In the genomic region with DNA sequence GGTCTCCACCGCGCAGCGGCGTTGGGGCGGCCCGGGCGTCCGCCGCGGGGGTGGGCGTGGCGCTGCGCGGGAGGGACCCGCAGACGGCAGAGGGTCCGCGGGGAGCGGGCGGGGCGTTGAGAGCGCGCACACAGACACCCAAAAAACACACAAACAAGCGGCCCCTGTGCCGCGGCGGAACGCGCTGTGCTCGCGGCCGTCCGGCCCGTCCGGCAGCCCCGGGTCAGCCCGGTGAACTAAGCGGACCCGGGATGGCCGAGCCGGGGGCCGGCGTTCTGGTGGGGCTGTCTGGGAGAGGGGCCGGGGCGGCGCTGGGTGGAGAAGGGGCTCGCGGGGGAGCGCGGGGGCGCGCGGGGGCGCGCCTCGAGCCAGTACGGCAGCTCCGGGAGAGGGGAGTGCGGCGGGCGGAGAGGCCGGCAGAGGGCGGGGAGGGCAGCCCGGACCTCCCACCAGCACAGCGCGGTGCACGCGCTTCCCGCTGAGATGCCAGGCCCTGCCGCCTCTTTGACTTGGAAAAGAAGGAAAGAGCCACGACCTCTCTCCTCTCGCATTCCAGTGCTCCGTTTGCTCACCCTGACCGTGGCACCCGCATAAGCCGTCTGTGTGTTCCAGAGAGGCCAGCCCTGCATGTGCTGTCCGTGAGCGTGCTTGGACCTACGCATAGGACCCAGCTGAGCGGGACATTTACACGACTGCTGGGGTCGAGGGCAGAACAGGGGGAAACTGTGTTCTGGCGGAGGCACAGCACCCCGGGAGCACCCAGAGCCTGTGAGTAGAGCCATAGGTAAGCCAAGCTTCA, we compare ENCODE assay signal across 8 cellular contexts.
A peak's percentile ranks its signal among the peaks of the same experiment; 100 is the strongest.
DNase-seq lines count a peak whose midpoint lies in the region; ATAC-seq and TF ChIP-seq lines count a peak whose summit lies in the region.

No MANE protein-coding gene starts in this region.

- no peaks in the 10 kb centered on the region for H3K36me3 ChIP-seq in iPS DF 6.9 (ENCODE audit: control insufficient read depth, insufficient read depth, low read length)

- H3K4me3 ChIP-seq in astrocyte of the cerebellum (ENCODE audit: low read depth, low read length): peak overlapping the region; percentile 36
- H3K4me3 ChIP-seq in iPS DF 6.9 (ENCODE audit: low read length): peak overlapping the region; percentile 53; the same call in 1 of the 2 replicates
- H3K4me3 ChIP-seq in skeletal muscle cell (ENCODE audit: low read depth, low read length): peak overlapping the region; percentile 38

- H3K27ac ChIP-seq in iPS DF 6.9 (ENCODE audit: low read length): no peak overlapping the region

- in situ Hi-C loops in astrocyte of the cerebellum (cut with HindIII; ENCODE audit: low sequenced_read_pairs): no loop called here

- WGBS in iPS DF 6.9 (ENCODE audit: insufficient coverage, insufficient read length): no CpG with 5 or more reads among the region's 84 CpGs

- peaks cover 7% of the 10 kb centered on the region for H3K4me1 ChIP-seq in iPS DF 6.9 (ENCODE audit: control insufficient read depth, insufficient read depth, low read length)

- no peak for TF ChIP-seq CTCF in astrocyte of the cerebellum (IDR thresholded peaks at IDR 0.05; ENCODE audit: low read depth, low read length, missing control alignments)

- no peaks in the 10 kb centered on the region for H3K9me3 ChIP-seq in iPS DF 6.9 (ENCODE audit: control insufficient read depth, insufficient read depth, low read length)

- ATAC-seq in GM19455 (IDR thresholded peaks at IDR 0.05; ENCODE audit: unreplicated experiment): no peak

- H3K27me3 ChIP-seq in iPS DF 6.9 (ENCODE audit: control insufficient read depth, insufficient read depth, low read length): peaks cover 14% of the 10 kb centered on the region

- DNase-seq in GM03348 (ENCODE audit: low spot score) (peak; percentile 41), astrocyte of the cerebellum (ENCODE audit: low read depth) (no peak), iPS DF 6.9 (ENCODE audit: low read depth, low spot score) (no peak), skeletal muscle cell (ENCODE audit: low read depth) (no peak), DMS153 (lab: John Stamatoyannopoulos, UW) (no peak), T-helper 2 cell (no peak)
- DNase-seq in activated CD4-positive, alpha-beta T cell treated with anti-CD3 and anti-CD28 coated beads, Interleukin-2, amount 50 U/mL, for 48 hours: no peak
